11 cellular contexts compared by ENCODE assay signal in genomic region chr1:165645654-165646366, GRCh38. TPM values are rescaled to one million over a fixed set of nuclear protein-coding genes. Genes with fewer than 3 reads are reported as not detected.
DNase-seq lines count a peak whose midpoint lies in the region; ATAC-seq lines count a peak whose summit lies in the region.
"Had no signal": no experiment of that assay in that cellular context is flagged by ENCODE, and none has a peak within 500 bp of the region (broad histone marks: within the 10 kb centered on the region; RNA-seq: fewer than 3 reads in every experiment).

No MANE protein-coding gene starts in this region.

- no peak overlapping the region for H3K4me3 Mint-ChIP-seq in activated naive CD8-positive, alpha-beta T cell treated with anti-CD3 and anti-CD28 coated beads, Interleukin-2, amount 50 U/mL, for 24 hours
- no peak overlapping the region for H3K4me3 Mint-ChIP-seq in activated naive CD8-positive, alpha-beta T cell treated with anti-CD3 and anti-CD28 coated beads for 36 hours
- no peak overlapping the region for H3K4me3 Mint-ChIP-seq in stimulated activated effector memory CD8-positive, alpha-beta T cell treated with anti-CD3 and anti-CD28 coated beads, Interleukin-12 subunit alpha, Interleukin-12 subunit beta, amount 100 ng/mL, for 72 hours

- no peaks in the 10 kb centered on the region for H3K36me3 Mint-ChIP-seq in activated naive CD8-positive, alpha-beta T cell treated with anti-CD3 and anti-CD28 coated beads, Interleukin-2, amount 50 U/mL, for 24 hours (ENCODE audit: low read depth)
- no peaks in the 10 kb centered on the region for H3K36me3 Mint-ChIP-seq in activated naive CD8-positive, alpha-beta T cell treated with anti-CD3 and anti-CD28 coated beads for 36 hours
- peaks cover 5% of the 10 kb centered on the region for H3K36me3 Mint-ChIP-seq in stimulated activated effector memory CD8-positive, alpha-beta T cell treated with anti-CD3 and anti-CD28 coated beads, Interleukin-12 subunit alpha, Interleukin-12 subunit beta, amount 100 ng/mL, for 72 hours

- no peaks in the 10 kb centered on the region for H3K27me3 Mint-ChIP-seq in activated naive CD8-positive, alpha-beta T cell treated with anti-CD3 and anti-CD28 coated beads, Interleukin-2, amount 50 U/mL, for 24 hours
- H3K27me3 Mint-ChIP-seq in activated naive CD8-positive, alpha-beta T cell treated with anti-CD3 and anti-CD28 coated beads for 36 hours, result no peaks in the 10 kb centered on the region

- H3K9me3 Mint-ChIP-seq in activated naive CD8-positive, alpha-beta T cell treated with anti-CD3 and anti-CD28 coated beads, Interleukin-2, amount 50 U/mL, for 24 hours, result no peaks in the 10 kb centered on the region
- no peaks in the 10 kb centered on the region for H3K9me3 Mint-ChIP-seq in activated naive CD8-positive, alpha-beta T cell treated with anti-CD3 and anti-CD28 coated beads for 36 hours
- H3K9me3 Mint-ChIP-seq in stimulated activated effector memory CD8-positive, alpha-beta T cell treated with anti-CD3 and anti-CD28 coated beads, Interleukin-12 subunit alpha, Interleukin-12 subunit beta, amount 100 ng/mL, for 72 hours, result no peaks in the 10 kb centered on the region

- H3K9me3 ChIP-seq in effector memory CD4-positive, alpha-beta T cell (ENCODE audit: control insufficient read depth, low read length), result no peaks in the 10 kb centered on the region
- H3K9me3 ChIP-seq: suprapubic skin had no signal

- DNase-seq in activated naive CD8-positive, alpha-beta T cell treated with anti-CD3 and anti-CD28 coated beads, Interleukin-2, amount 50 U/mL, for 24 hours, result no peak
- no peak for DNase-seq in activated naive CD8-positive, alpha-beta T cell treated with anti-CD3 and anti-CD28 coated beads for 36 hours
- DNase-seq in HT-29 (ENCODE audit: low spot score), result peak; percentile 17
- peak in 2 of 3 donors; percentile 8 to 15 for DNase-seq in effector memory CD4-positive, alpha-beta T cell
- DNase-seq in stimulated activated effector memory CD8-positive, alpha-beta T cell treated with anti-CD3 and anti-CD28 coated beads, Interleukin-12 subunit alpha, Interleukin-12 subunit beta, amount 100 ng/mL, for 72 hours (ENCODE audit: low spot score in 2 of 2), result no peak
- DNase-seq in NCI-H128 (lab: John Stamatoyannopoulos, UW; ENCODE audit: unreplicated experiment), result no peak
- no peak for DNase-seq in NCI-H1105 (lab: John Stamatoyannopoulos, UW)
- DNase-seq: COR-L47, NCI-H2029 had no signal

- H3K4me3 ChIP-seq in effector memory CD4-positive, alpha-beta T cell (ENCODE audit: insufficient read depth, low read depth, low read length, poor library complexity, severe bottlenecking), result no peak overlapping the region
- H3K4me3 ChIP-seq: suprapubic skin had no signal

- H3K27ac ChIP-seq in effector memory CD4-positive, alpha-beta T cell (ENCODE audit: insufficient read depth, low read length, poor library complexity, severe bottlenecking), result no peak overlapping the region
- H3K27ac ChIP-seq: suprapubic skin had no signal

- H3K4me1 ChIP-seq in effector memory CD4-positive, alpha-beta T cell (ENCODE audit: control insufficient read depth, insufficient read depth, low read length, poor library complexity, severe bottlenecking), result peaks cover 14% of the 10 kb centered on the region

- H3K4me1 Mint-ChIP-seq in activated naive CD8-positive, alpha-beta T cell treated with anti-CD3 and anti-CD28 coated beads, Interleukin-2, amount 50 U/mL, for 24 hours, result peaks cover 22% of the 10 kb centered on the region
- peaks cover 18% of the 10 kb centered on the region for H3K4me1 Mint-ChIP-seq in activated naive CD8-positive, alpha-beta T cell treated with anti-CD3 and anti-CD28 coated beads for 36 hours
- H3K4me1 Mint-ChIP-seq in stimulated activated effector memory CD8-positive, alpha-beta T cell treated with anti-CD3 and anti-CD28 coated beads, Interleukin-12 subunit alpha, Interleukin-12 subunit beta, amount 100 ng/mL, for 72 hours, result peaks cover 27% of the 10 kb centered on the region

- no peak overlapping the region for H3K27ac Mint-ChIP-seq in activated naive CD8-positive, alpha-beta T cell treated with anti-CD3 and anti-CD28 coated beads, Interleukin-2, amount 50 U/mL, for 24 hours
- no peak overlapping the region for H3K27ac Mint-ChIP-seq in activated naive CD8-positive, alpha-beta T cell treated with anti-CD3 and anti-CD28 coated beads for 36 hours
- peak overlapping the region; percentile 53 for H3K27ac Mint-ChIP-seq in stimulated activated effector memory CD8-positive, alpha-beta T cell treated with anti-CD3 and anti-CD28 coated beads, Interleukin-12 subunit alpha, Interleukin-12 subunit beta, amount 100 ng/mL, for 72 hours

- ATAC-seq in activated naive CD8-positive, alpha-beta T cell treated with anti-CD3 and anti-CD28 coated beads, Interleukin-2, amount 50 U/mL, for 24 hours, result peak; percentile 31
- ATAC-seq in stimulated activated effector memory CD8-positive, alpha-beta T cell treated with anti-CD3 and anti-CD28 coated beads, Interleukin-12 subunit alpha, Interleukin-12 subunit beta, amount 100 ng/mL, for 72 hours, result peak; percentile 75
- no peak for ATAC-seq in GM18873 (IDR thresholded peaks at IDR 0.05; ENCODE audit: low FRiP score, unreplicated experiment)

- no peaks in the 10 kb centered on the region for H3K36me3 ChIP-seq in effector memory CD4-positive, alpha-beta T cell (ENCODE audit: control insufficient read depth, insufficient read depth, low read length)

- H3K27me3 ChIP-seq in effector memory CD4-positive, alpha-beta T cell (replicated peaks; ENCODE audit: control insufficient read depth, insufficient read depth, low read length, poor library complexity, severe bottlenecking), result no peaks in the 10 kb centered on the region
- H3K27me3 ChIP-seq: suprapubic skin had no signal

RNA-seq across cellular contexts. Expression of gene MGST3, which starts 14.8 kb away (rescaled TPM):
- 10 to 100 TPM; 31.7 to 33.3 TPM for total RNA-seq in activated naive CD8-positive, alpha-beta T cell treated with anti-CD3 and anti-CD28 coated beads for 36 hours
- 44.4 and 47.5 TPM in 2 replicates for total RNA-seq in HT-29 (2014; rRNA removed; shearing (Covaris generic))

RNA-seq across cellular contexts. Expression of gene ALDH9A1, which starts 52.6 kb away (rescaled TPM):
- total RNA-seq in activated naive CD8-positive, alpha-beta T cell treated with anti-CD3 and anti-CD28 coated beads for 36 hours, result 10 to 100 TPM; 41.3 to 43.6 TPM
- 21.0 and 28.3 TPM in 2 replicates for total RNA-seq in HT-29 (2014; rRNA removed; shearing (Covaris generic))

Comparison
In these comparisons a context has a peak if more than half of its experiments do, and no peak if none do; other contexts are left out.
1. DNase-seq: peak in HT-29 (single experiment) and effector memory CD4-positive, alpha-beta T cell (2 of 3); none in activated naive CD8-positive, alpha-beta T cell treated with anti-CD3 and anti-CD28 coated beads, Interleukin-2, amount 50 U/mL, for 24 hours (single experiment), activated naive CD8-positive, alpha-beta T cell treated with anti-CD3 and anti-CD28 coated beads for 36 hours (single experiment), stimulated activated effector memory CD8-positive, alpha-beta T cell treated with anti-CD3 and anti-CD28 coated beads, Interleukin-12 subunit alpha, Interleukin-12 subunit beta, amount 100 ng/mL, for 72 hours (0 of 2), NCI-H128 (single experiment) and NCI-H1105 (single experiment).